ENCODE assay signal across 8 cellular contexts in the genomic region with DNA sequence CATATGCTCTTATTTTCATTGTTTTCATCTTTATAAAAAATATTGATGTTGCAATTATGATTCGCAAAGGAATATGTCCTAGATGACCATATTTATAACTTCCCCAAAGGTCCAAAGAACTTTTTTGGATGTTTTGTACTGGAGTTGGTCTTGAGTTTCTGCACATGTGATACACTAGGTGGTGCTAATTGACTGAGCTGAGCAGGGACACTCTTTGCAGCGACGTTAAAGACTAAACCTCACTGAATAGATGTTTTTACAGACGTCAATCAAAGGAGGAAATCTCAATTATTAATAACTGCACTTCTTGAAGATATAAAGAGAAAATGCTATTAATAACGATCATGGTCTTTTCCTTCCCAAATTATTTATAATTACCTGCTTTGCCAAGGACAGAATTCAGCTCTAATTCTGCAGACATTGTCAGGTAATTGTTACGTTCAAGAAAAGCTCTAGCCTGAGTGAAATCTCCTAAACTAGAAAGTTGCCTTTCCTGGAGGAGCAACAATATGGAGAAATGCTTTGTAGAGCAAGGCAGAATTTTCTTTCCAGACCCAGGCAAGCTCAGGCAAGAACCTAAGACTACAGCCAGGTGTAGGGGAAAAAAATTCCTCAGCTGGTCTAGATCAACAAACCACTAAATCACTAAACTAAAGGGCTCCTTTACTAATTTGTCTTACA.
A peak's percentile ranks its signal among the peaks of the same experiment; 100 is the strongest.
DNase-seq lines count a peak whose midpoint lies in the region; ATAC-seq, FAIRE-seq and TF ChIP-seq lines count a peak whose summit lies in the region.

No MANE protein-coding gene starts in this region.

- CTCF ChIA-PET in activated CD4-positive, alpha-beta T cell treated with anti-CD3 and anti-CD28 coated beads, Interleukin-2, amount 10 ng/mL, durations not matched to agents 7 days and 5 days (lab: Charles Lee): no interaction called here

- H3K9me3 ChIP-seq in WERI-Rb-1 (ENCODE audit: severe bottlenecking): no peaks in the 10 kb centered on the region
- no peaks in the 10 kb centered on the region for H3K9me3 ChIP-seq in keratinocyte (ENCODE audit: control insufficient read depth, low read depth, low read length)

- peak overlapping the region; percentile 62 for H2AFZ ChIP-seq in keratinocyte (ENCODE audit: control insufficient read depth, low read length)

- H4K20me1 ChIP-seq in keratinocyte (ENCODE audit: control insufficient read depth, extremely low read depth, insufficient read depth, low read length): no peaks in the 10 kb centered on the region

- H3K36me3 Mint-ChIP-seq in activated CD4-positive, alpha-beta T cell treated with anti-CD3 and anti-CD28 coated beads, Interleukin-2, amount 10 ng/mL, durations not matched to agents 7 days and 5 days (ENCODE audit: low read depth): no peaks in the 10 kb centered on the region

- H3K27ac ChIP-seq in WERI-Rb-1 (no peak overlapping the region), keratinocyte (ENCODE audit: control insufficient read depth, insufficient read depth, low read length) (peak overlapping the region; percentile 71)

- peak overlapping the region; percentile 50 for H3K9ac ChIP-seq in keratinocyte (ENCODE audit: control insufficient read depth, extremely low read depth, insufficient read depth, low read length)

- H3K27me3 Mint-ChIP-seq in activated CD4-positive, alpha-beta T cell treated with anti-CD3 and anti-CD28 coated beads, Interleukin-2, amount 10 ng/mL, durations not matched to agents 7 days and 5 days: peaks cover 34% of the 10 kb centered on the region

- no peaks in the 10 kb centered on the region for H3K9me1 ChIP-seq in keratinocyte (ENCODE audit: control insufficient read depth, extremely low read depth, insufficient read depth, low read length)

- H3K79me2 ChIP-seq in keratinocyte (ENCODE audit: control insufficient read depth, insufficient read depth, low read length): no peaks in the 10 kb centered on the region

- H3K4me1 Mint-ChIP-seq in activated CD4-positive, alpha-beta T cell treated with anti-CD3 and anti-CD28 coated beads, Interleukin-2, amount 10 ng/mL, durations not matched to agents 7 days and 5 days: no peaks in the 10 kb centered on the region

- no peaks in the 10 kb centered on the region for H3K9me3 Mint-ChIP-seq in activated CD4-positive, alpha-beta T cell treated with anti-CD3 and anti-CD28 coated beads, Interleukin-2, amount 10 ng/mL, durations not matched to agents 7 days and 5 days

- H3K36me3 ChIP-seq in WERI-Rb-1: no peaks in the 10 kb centered on the region
- H3K36me3 ChIP-seq in keratinocyte (ENCODE audit: control insufficient read depth in 2 of 2, extremely low read depth in 1 of 2, insufficient read depth in 2 of 2, low read length in 2 of 2): no peaks in the 10 kb centered on the region

- no peak overlapping the region for H3K4me3 Mint-ChIP-seq in activated CD4-positive, alpha-beta T cell treated with anti-CD3 and anti-CD28 coated beads, Interleukin-2, amount 10 ng/mL, durations not matched to agents 7 days and 5 days

- FAIRE-seq in keratinocyte (lab: Jason Lieb, UNC): peak; percentile 88

- H3K27me3 ChIP-seq in WERI-Rb-1 (ENCODE audit: insufficient read depth, low read depth, severe bottlenecking) (no peaks in the 10 kb centered on the region), keratinocyte (ENCODE audit: control insufficient read depth, extremely low read depth, insufficient read depth, low read length) (no peaks in the 10 kb centered on the region)

- TF ChIP-seq CTCF in WERI-Rb-1 (IDR thresholded peaks at IDR 0.05; ENCODE audit: low read depth, low read length): peak; percentile 42; the same call in 1 of the 2 replicates
- peak; percentile 71 to 78 (median 75) for TF ChIP-seq CTCF in keratinocyte (optimal IDR thresholded peaks at IDR 0.05 in 1 of 3, IDR thresholded peaks at IDR 0.05 in 1 of 3, conservative IDR thresholded peaks at IDR 0.05 in 1 of 3; ENCODE audit: extremely low read depth in 1 of 3, insufficient read depth in 2 of 3, low read length in 3 of 3)

- peak overlapping the region; percentile 91 for H3K4me2 ChIP-seq in keratinocyte (ENCODE audit: control insufficient read depth, extremely low read depth, insufficient read depth, low read depth, low read length)

- H3K27ac Mint-ChIP-seq in activated CD4-positive, alpha-beta T cell treated with anti-CD3 and anti-CD28 coated beads, Interleukin-2, amount 10 ng/mL, durations not matched to agents 7 days and 5 days: no peak overlapping the region

- POLR2A ChIA-PET in activated CD4-positive, alpha-beta T cell treated with anti-CD3 and anti-CD28 coated beads, Interleukin-2, amount 10 ng/mL, durations not matched to agents 7 days and 5 days (lab: Charles Lee): interaction anchor here (1.2 kb wide), 1 partner anchor 164 kb away, joined by 3 read pairs; no protein-coding TSS in a partner anchor

- peak; percentile 24 for DNase-seq in activated CD4-positive, alpha-beta T cell treated with anti-CD3 and anti-CD28 coated beads, Interleukin-2, amount 10 ng/mL, durations not matched to agents 7 days and 5 days
- no peak for DNase-seq in activated CD4-positive, alpha-beta T cell treated with anti-CD3 and anti-CD28 coated beads for 1 hour
- DNase-seq in Jurkat, Clone E6-1 (ENCODE audit: low read depth, low spot score): peak; percentile 9
- DNase-seq in WERI-Rb-1 (peak; percentile 15), keratinocyte (ENCODE audit: low read depth, low spot score) (no peak)
- no peak for DNase-seq in stimulated activated naive CD4-positive, alpha-beta T cell treated with Interleukin-2 at 50 U/mL for 16 hours (lab: John Stamatoyannopoulos, UW)

- no peak overlapping the region for H3K4me3 ChIP-seq in Jurkat, Clone E6-1 (ENCODE audit: low read length)
- H3K4me3 ChIP-seq in WERI-Rb-1 (ENCODE audit: low read depth, low read length) (no peak overlapping the region), keratinocyte (ENCODE audit: control insufficient read depth in 2 of 3, extremely low read depth in 1 of 3, insufficient read depth in 2 of 3, low read depth in 1 of 3, low read length in 3 of 3) (peak overlapping the region in 2 of 3 experiments; percentile 52 to 59)

- dilution Hi-C loops in keratinocyte (cut with MboI; ENCODE audit: extremely low pct_ligation_motif_present, low sequenced_read_pairs): no loop called here

- no peak for ATAC-seq in HG03460 (IDR thresholded peaks at IDR 0.05; ENCODE audit: unreplicated experiment)
- ATAC-seq in GM19463 (IDR thresholded peaks at IDR 0.05; ENCODE audit: unreplicated experiment): no peak

- H3K4me1 ChIP-seq in keratinocyte (ENCODE audit: control insufficient read depth, extremely low read depth, insufficient read depth, low read length): peaks cover 28% of the 10 kb centered on the region

Comparison
In these comparisons a context has a peak if more than half of its experiments do, and no peak if none do; other contexts are left out.
1. DNase-seq: peak in activated CD4-positive, alpha-beta T cell treated with anti-CD3 and anti-CD28 coated beads, Interleukin-2, amount 10 ng/mL, durations not matched to agents 7 days and 5 days (single experiment), Jurkat, Clone E6-1 (single experiment) and WERI-Rb-1 (single experiment); none in activated CD4-positive, alpha-beta T cell treated with anti-CD3 and anti-CD28 coated beads for 1 hour (single experiment), keratinocyte (single experiment) and stimulated activated naive CD4-positive, alpha-beta T cell treated with Interleukin-2 at 50 U/mL for 16 hours (single experiment).
2. H3K4me3 ChIP-seq: peak in keratinocyte (2 of 3); none in Jurkat, Clone E6-1 (single experiment) and WERI-Rb-1 (single experiment).